ENCODE assay signal across 9 cellular contexts in genomic region chr16:3608976-3609375, GRCh38. TPM values are rescaled to one million over a fixed set of nuclear protein-coding genes. Genes with fewer than 3 reads are reported as not detected.
DNase-seq lines count a peak whose midpoint lies in the region; ATAC-seq and TF ChIP-seq lines count a peak whose summit lies in the region.
"Not testable (repeated sequence)": the region's sequence is repeated elsewhere in the genome, so short reads cannot be mapped to it uniquely, and the experiment has no call there.
"Had no signal": no experiment of that assay in that cellular context is flagged by ENCODE, and none has a peak within 500 bp of the region (broad histone marks: within the 10 kb centered on the region; RNA-seq: fewer than 3 reads in every experiment).

No MANE protein-coding gene starts in this region.

- H3K9me2 ChIP-seq in Karpas-422 (replicated peaks; ENCODE audit: insufficient read depth, low read length); hepatocyte (replicated peaks; ENCODE audit: insufficient read depth): not testable (repeated sequence)

- H3K36me3 ChIP-seq in CD4-positive, CD25-positive, alpha-beta regulatory T cell (ENCODE audit: control insufficient read depth, insufficient read depth, low read length); hepatocyte (replicated peaks; ENCODE audit: insufficient read depth, low read depth): not testable (repeated sequence)
- peaks cover 11% of the 10 kb centered on the region; the same call in 1 of the 2 replicates for H3K36me3 ChIP-seq in Karpas-422 (ENCODE audit: insufficient read depth, low read length)

- TSS peak; percentile 39 for BruUV-seq in MCF 10A (replicated peaks; lab: Mats Ljungman, UMichigan)

- TF ChIP-seq CTCF in MCF 10A (IDR thresholded peaks at IDR 0.05; ENCODE audit: unreplicated experiment); hepatocyte (IDR thresholded peaks at IDR 0.05; ENCODE audit: poor library complexity); nephron (IDR thresholded peaks at IDR 0.05; ENCODE audit: unreplicated experiment in 3 of 3); progenitor cell of endocrine pancreas (IDR thresholded peaks at IDR 0.05; ENCODE audit: unreplicated experiment): not testable (repeated sequence)

- H3K27ac Mint-ChIP-seq in CD4-positive, CD25-positive, alpha-beta regulatory T cell: peak overlapping the region in 2 of 3 donors; percentile 7 to 38
- not testable (repeated sequence) for H3K27ac Mint-ChIP-seq in MCF 10A (ENCODE audit: low read depth, unreplicated experiment); nephron; progenitor cell of endocrine pancreas

- WGBS in hepatocyte (ENCODE audit: low lambda C conversion rate, missing lambda C conversion rate): 97% methylated on average over 13 of the region's 13 CpGs

- not testable (repeated sequence) for H2AFZ ChIP-seq in Karpas-422 (ENCODE audit: low read length); hepatocyte

- POLR2A ChIA-PET in MCF 10A (lab: Yijun Ruan, JAX): not testable (repeated sequence)

- peaks cover 10 to 44% (median 30%) of the 10 kb centered on the region in 4 donors for H3K4me1 Mint-ChIP-seq in CD4-positive, CD25-positive, alpha-beta regulatory T cell
- H3K4me1 Mint-ChIP-seq in MCF 10A (ENCODE audit: insufficient read depth, unreplicated experiment) (peaks cover 22% of the 10 kb centered on the region), nephron (peaks cover 32% of the 10 kb centered on the region), progenitor cell of endocrine pancreas (ENCODE audit: low read depth) (peaks cover 24% of the 10 kb centered on the region)

- ATAC-seq in CD4-positive, CD25-positive, alpha-beta regulatory T cell (ENCODE audit: low read depth in 2 of 2): not testable (repeated sequence)

- peaks cover 28% of the 10 kb centered on the region for H3K4me1 ChIP-seq in CD4-positive, CD25-positive, alpha-beta regulatory T cell (ENCODE audit: control insufficient read depth, insufficient read depth, low read length, poor library complexity, severe bottlenecking)
- H3K4me1 ChIP-seq in Karpas-422 (ENCODE audit: low read length): peaks cover 50% of the 10 kb centered on the region
- peaks cover 18% of the 10 kb centered on the region for H3K4me1 ChIP-seq in hepatocyte (ENCODE audit: insufficient read depth)

- CTCF ChIA-PET in MCF 10A (lab: Yijun Ruan, JAX): interaction anchor here (0.6 kb wide), 1 partner anchor 82 kb away, joined by 3 read pairs; no protein-coding TSS in a partner anchor

- not testable (repeated sequence) for H3K27me3 ChIP-seq in CD4-positive, CD25-positive, alpha-beta regulatory T cell (ENCODE audit: control insufficient read depth, insufficient read depth, low read length); Karpas-422 (ENCODE audit: low read length); hepatocyte

- not testable (repeated sequence) for H3K27ac ChIP-seq in CD4-positive, CD25-positive, alpha-beta regulatory T cell (ENCODE audit: insufficient read depth, low read length, poor library complexity, severe bottlenecking)
- H3K27ac ChIP-seq in Karpas-422 (ENCODE audit: low read length) (peak overlapping the region; percentile 84; the same call in 1 of the 2 replicates), hepatocyte (peak overlapping the region; percentile 82)

- H3K36me3 Mint-ChIP-seq in CD4-positive, CD25-positive, alpha-beta regulatory T cell; MCF 10A (ENCODE audit: insufficient read depth, unreplicated experiment); progenitor cell of endocrine pancreas (ENCODE audit: insufficient read depth): not testable (repeated sequence)
- peaks cover 30% of the 10 kb centered on the region for H3K36me3 Mint-ChIP-seq in nephron (ENCODE audit: low read depth)

- H3K79me2 ChIP-seq in Karpas-422 (ENCODE audit: low read length): peaks cover 56% of the 10 kb centered on the region
- peaks cover 30% of the 10 kb centered on the region for H3K79me2 ChIP-seq in hepatocyte

- not testable (repeated sequence) for H3K4me3 ChIP-seq in CD4-positive, CD25-positive, alpha-beta regulatory T cell (ENCODE audit: low read depth, low read length); Karpas-422 (ENCODE audit: low read length); hepatocyte

- H3K9me3 ChIP-seq in CD4-positive, CD25-positive, alpha-beta regulatory T cell (ENCODE audit: control insufficient read depth in 2 of 2, low read length in 2 of 2); Karpas-422 (ENCODE audit: low read length); hepatocyte (ENCODE audit: low read depth): not testable (repeated sequence)

- intact Hi-C loops in MCF 10A (cut with micrococcal nuclease): not testable (repeated sequence)

- DNase-seq in CD4-positive, CD25-positive, alpha-beta regulatory T cell; Karpas-422; MCF 10A (ENCODE audit: unreplicated experiment); hepatocyte (ENCODE audit: low spot score); progenitor cell of endocrine pancreas (ENCODE audit: low spot score, unreplicated experiment): not testable (repeated sequence)
- peak; percentile 33 for DNase-seq in activated effector memory CD4-positive, alpha-beta T cell treated with anti-CD3 and anti-CD28 coated beads, Interleukin-2, amount 50 U/mL, for 16 hours

- H3K4me2 ChIP-seq in Karpas-422 (ENCODE audit: low read depth, low read length, poor library complexity, severe bottlenecking); hepatocyte: not testable (repeated sequence)

- H3K9me3 Mint-ChIP-seq in CD4-positive, CD25-positive, alpha-beta regulatory T cell; MCF 10A (ENCODE audit: unreplicated experiment); nephron; progenitor cell of endocrine pancreas (ENCODE audit: low read depth): not testable (repeated sequence)

- peak overlapping the region in 2 of 4 donors; percentile 76 to 98 for H3K4me3 Mint-ChIP-seq in CD4-positive, CD25-positive, alpha-beta regulatory T cell
- not testable (repeated sequence) for H3K4me3 Mint-ChIP-seq in MCF 10A (ENCODE audit: unreplicated experiment)
- H3K4me3 Mint-ChIP-seq in nephron (peak overlapping the region; percentile 24 to 47 (median 46)), progenitor cell of endocrine pancreas (ENCODE audit: low read depth) (peak overlapping the region; percentile 31)

- not testable (repeated sequence) for H4K20me1 ChIP-seq in Karpas-422 (ENCODE audit: insufficient read depth, low read depth, low read length); hepatocyte (ENCODE audit: insufficient read depth, poor library complexity, severe bottlenecking)

- not testable (repeated sequence) for H3K27me3 Mint-ChIP-seq in CD4-positive, CD25-positive, alpha-beta regulatory T cell; MCF 10A (ENCODE audit: insufficient read depth, unreplicated experiment); nephron (ENCODE audit: low read depth); progenitor cell of endocrine pancreas

- H3K9ac ChIP-seq in Karpas-422 (ENCODE audit: low read length): not testable (repeated sequence)

RNA-seq across cellular contexts. Expression of gene SLX4, which starts 2.4 kb away (rescaled TPM):
- total RNA-seq in CD4-positive, CD25-positive, alpha-beta regulatory T cell: 5.4 TPM
- polyA plus RNA-seq in CD4-positive, CD25-positive, alpha-beta regulatory T cell: under 1 TPM; 0.24 to 0.83 (median 0.42) TPM
- 9.1 and 12.7 TPM in 2 replicates for total RNA-seq in Karpas-422 (2014; rRNA removed; shearing (Covaris generic); ENCODE audit: low replicate concordance)
- 5.9 and 6.7 TPM in 2 replicates for total RNA-seq in MCF 10A (2022)
- total RNA-seq in hepatocyte: 3.5 and 4.6 TPM in 2 replicates
- polyA plus RNA-seq in hepatocyte: 1.9 and 3.4 TPM in 2 replicates
- total RNA-seq in progenitor cell of endocrine pancreas: 13.8 and 14.0 TPM in 2 replicates

RNA-seq across cellular contexts. Expression of gene NLRC3, which starts 31.8 kb away (rescaled TPM):
- total RNA-seq in CD4-positive, CD25-positive, alpha-beta regulatory T cell: 97.0 TPM
- 10 to 100 TPM; 23.2 to 28.3 (median 26.8) TPM for polyA plus RNA-seq in CD4-positive, CD25-positive, alpha-beta regulatory T cell
- total RNA-seq in Karpas-422 (2014; rRNA removed; shearing (Covaris generic); ENCODE audit: low replicate concordance): 22.4 and 31.5 TPM in 2 replicates
- total RNA-seq in MCF 10A (2022) (not detected in 2 replicates), hepatocyte (0.10 TPM in 1 of 2 replicates, not detected in the other), progenitor cell of endocrine pancreas (0.14 and 0.38 TPM in 2 replicates)
- 0.15 and 0.17 TPM in 2 replicates for polyA plus RNA-seq in hepatocyte
- total RNA-seq: GM23248 had no signal
- polyA plus RNA-seq: AG04450 had no signal

RNA-seq across cellular contexts. Expression of gene DNASE1, which starts 45.5 kb away (rescaled TPM):
- 41.9 TPM for total RNA-seq in CD4-positive, CD25-positive, alpha-beta regulatory T cell
- 1 to 10 TPM; 1.6 to 4.0 (median 3.6) TPM for polyA plus RNA-seq in CD4-positive, CD25-positive, alpha-beta regulatory T cell
- 22.9 and 46.1 TPM in 2 replicates for total RNA-seq in Karpas-422 (2014; rRNA removed; shearing (Covaris generic); ENCODE audit: low replicate concordance)
- total RNA-seq in MCF 10A (2022) (11.4 and 18.4 TPM in 2 replicates), hepatocyte (284 and 295 TPM in 2 replicates), progenitor cell of endocrine pancreas (43.6 and 49.3 TPM in 2 replicates)
- 332 and 337 TPM in 2 replicates for polyA plus RNA-seq in hepatocyte

Comparison
In these comparisons a context has a peak if more than half of its experiments do, and no peak if none do; other contexts are left out.
1. RNA of gene NLRC3, which starts 31.8 kb away (total RNA-seq): 97.0 TPM in CD4-positive, CD25-positive, alpha-beta regulatory T cell (single experiment) and 22.4 to 31.5 TPM in Karpas-422; 0.14 to 0.38 TPM in progenitor cell of endocrine pancreas, 0.10 TPM in hepatocyte and not detected in MCF 10A; every median in the first group is over 10 times any median in the second.